8 cellular contexts compared by ENCODE assay signal in the genomic region with DNA sequence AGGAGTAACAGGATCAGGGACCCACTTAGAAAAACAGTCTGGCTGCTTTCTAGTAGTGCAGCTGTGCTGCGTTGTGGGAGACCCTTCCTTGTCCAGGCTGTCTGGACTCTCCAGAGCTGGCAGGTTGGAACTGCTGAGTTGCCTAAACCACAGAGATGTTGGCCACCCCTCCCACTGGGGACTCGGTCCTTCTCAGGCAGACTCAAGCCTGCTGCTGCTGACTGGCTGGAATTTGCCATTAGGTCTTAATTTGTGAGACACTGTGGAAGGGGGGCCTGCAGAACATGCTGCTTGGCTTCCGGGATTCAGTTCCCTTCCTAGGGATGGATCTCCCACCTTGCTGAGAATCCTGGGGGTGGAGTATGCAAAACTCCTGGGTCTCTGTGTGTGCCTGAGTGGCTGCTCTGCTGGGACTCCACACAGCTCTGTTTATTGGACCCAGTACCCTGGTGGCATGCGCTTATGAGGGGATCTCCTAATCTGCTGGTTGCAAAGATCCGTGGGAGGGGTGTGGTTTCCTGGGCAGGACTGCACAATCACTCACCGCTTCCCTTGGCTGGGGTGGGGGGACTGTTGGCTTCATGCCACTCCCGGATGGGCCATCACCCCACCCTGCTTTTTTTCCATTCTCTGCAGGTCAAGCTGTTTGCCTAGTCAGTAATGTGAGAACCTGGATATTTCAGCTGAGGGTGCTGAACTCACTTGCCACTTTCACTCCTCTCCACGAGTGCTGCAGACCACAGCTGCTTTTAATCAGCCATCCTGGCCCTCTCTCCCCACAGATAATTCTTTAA.
A peak's percentile ranks its signal among the peaks of the same experiment; 100 is the strongest.
DNase-seq lines count a peak whose midpoint lies in the region; ATAC-seq and TF ChIP-seq lines count a peak whose summit lies in the region.

No MANE protein-coding gene starts in this region.

- H4K91ac ChIP-seq in mesenchymal stem cell (ENCODE audit: low read length) = no peak overlapping the region

- no peak for TF ChIP-seq CTCF in GM10248 (IDR thresholded peaks at IDR 0.05; ENCODE audit: control extremely low read depth, extremely low read depth, low read depth, missing control alignments)
- no peak for TF ChIP-seq CTCF in NB4 (IDR thresholded peaks at IDR 0.05; ENCODE audit: low read depth, low read length)

- peaks cover 2% of the 10 kb centered on the region for H3K36me3 Mint-ChIP-seq in activated naive CD8-positive, alpha-beta T cell

- no peaks in the 10 kb centered on the region for H3K27me3 ChIP-seq in mesenchymal stem cell (ENCODE audit: control insufficient read depth in 1 of 2, insufficient read depth in 1 of 2, low read length in 2 of 2)

- H2BK12ac ChIP-seq in mesenchymal stem cell (ENCODE audit: low read length in 2 of 2) = no peak overlapping the region

- peak; percentile 74 for ATAC-seq in GM21786 (IDR thresholded peaks at IDR 0.05; ENCODE audit: unreplicated experiment)

- H3K4me1 ChIP-seq in mesenchymal stem cell (ENCODE audit: control insufficient read depth, insufficient read depth, low read depth, low read length) = peaks cover 2% of the 10 kb centered on the region

- no peak overlapping the region for H2AK5ac ChIP-seq in mesenchymal stem cell (ENCODE audit: low read length, severe bottlenecking)

- H3K23ac ChIP-seq in mesenchymal stem cell (ENCODE audit: low read length in 2 of 2) = no peak overlapping the region

- H3K27ac Mint-ChIP-seq in activated naive CD8-positive, alpha-beta T cell = peak overlapping the region; percentile 38

- H3K4me3 Mint-ChIP-seq in activated naive CD8-positive, alpha-beta T cell = no peak overlapping the region

- no peak overlapping the region for H3K9ac ChIP-seq in mesenchymal stem cell (ENCODE audit: low read length)

- H3K4ac ChIP-seq in mesenchymal stem cell (ENCODE audit: low read depth in 1 of 2, low read length in 2 of 2) = no peak overlapping the region

- peaks cover 17% of the 10 kb centered on the region for H3K4me1 Mint-ChIP-seq in activated naive CD8-positive, alpha-beta T cell (ENCODE audit: low read depth)

- POLR2A ChIA-PET in GM10248 (lab: Yijun Ruan, JAX) = no interaction called here

- H3K4me3 ChIP-seq in NB4 (ENCODE audit: low read depth, low read length) (no peak overlapping the region), mesenchymal stem cell (ENCODE audit: insufficient read depth in 1 of 2, low read depth in 1 of 2, low read length in 2 of 2) (no peak overlapping the region)

- 83% methylated on average over 5 of the region's 8 CpGs for WGBS in mesenchymal stem cell

- no peak overlapping the region for H2BK15ac ChIP-seq in mesenchymal stem cell (ENCODE audit: low read depth, poor library complexity, severe bottlenecking)

- H3K27ac ChIP-seq in mesenchymal stem cell (ENCODE audit: low read length, poor library complexity, severe bottlenecking) = no peak overlapping the region

- no peak for TF ChIP-seq POLR2A in NB4 (IDR thresholded peaks at IDR 0.05; ENCODE audit: extremely low read depth, insufficient read length)

- H3K14ac ChIP-seq in mesenchymal stem cell (ENCODE audit: low read length in 2 of 2) = no peak overlapping the region

- no peaks in the 10 kb centered on the region for H3K36me3 ChIP-seq in mesenchymal stem cell (ENCODE audit: control insufficient read depth in 1 of 2, insufficient read depth in 2 of 2, low read depth in 1 of 2, low read length in 2 of 2)

- no peak overlapping the region for H2BK120ac ChIP-seq in mesenchymal stem cell (ENCODE audit: low read depth, low read length)

- no peak overlapping the region for H3K18ac ChIP-seq in mesenchymal stem cell (ENCODE audit: low read depth in 1 of 2, low read length in 2 of 2)

- no peaks in the 10 kb centered on the region for H3K79me1 ChIP-seq in mesenchymal stem cell (replicated peaks; ENCODE audit: low read length, poor library complexity, severe bottlenecking)

- H2BK5ac ChIP-seq in mesenchymal stem cell (ENCODE audit: low read depth, low read length, poor library complexity, severe bottlenecking) = peak overlapping the region; percentile 44

- H3K4me2 ChIP-seq in mesenchymal stem cell (ENCODE audit: low read length, poor library complexity, severe bottlenecking) = no peak overlapping the region

- no peak overlapping the region for H2AFZ ChIP-seq in mesenchymal stem cell (ENCODE audit: low read depth, low read length)

- peaks cover 3% of the 10 kb centered on the region for H3K9me3 ChIP-seq in mesenchymal stem cell (ENCODE audit: control insufficient read depth, low read length)

- DNase-seq in GM10248 (ENCODE audit: extremely low spot score) = peak; percentile 24
- peak; percentile 47 for DNase-seq in NB4 (ENCODE audit: low read depth)
- no peak for DNase-seq in mesenchymal stem cell
- no peak for DNase-seq in hippocampal formation (lab: John Stamatoyannopoulos, UW)
- no peak for DNase-seq in CD1c-positive myeloid dendritic cell (ENCODE audit: extremely low spot score)
- DNase-seq in GF-D8 (lab: John Stamatoyannopoulos, UW) = no peak

- H3K9me3 Mint-ChIP-seq in activated naive CD8-positive, alpha-beta T cell (ENCODE audit: low read depth) = peaks cover 13% of the 10 kb centered on the region

- H4K8ac ChIP-seq in mesenchymal stem cell (ENCODE audit: low read length) = no peak overlapping the region

- CTCF ChIA-PET in GM10248 (lab: Yijun Ruan, JAX) = no interaction called here

- H3K27me3 Mint-ChIP-seq in activated naive CD8-positive, alpha-beta T cell = no peaks in the 10 kb centered on the region

Comparison
In these comparisons a context has a peak if more than half of its experiments do, and no peak if none do; other contexts are left out.
1. DNase-seq: peak in GM10248 (single experiment) and NB4 (single experiment); none in mesenchymal stem cell (single experiment), hippocampal formation (0 of 2), CD1c-positive myeloid dendritic cell (single experiment) and GF-D8 (single experiment).